Comparison of ENCODE assay signal across 16 cellular contexts in the genomic region with DNA sequence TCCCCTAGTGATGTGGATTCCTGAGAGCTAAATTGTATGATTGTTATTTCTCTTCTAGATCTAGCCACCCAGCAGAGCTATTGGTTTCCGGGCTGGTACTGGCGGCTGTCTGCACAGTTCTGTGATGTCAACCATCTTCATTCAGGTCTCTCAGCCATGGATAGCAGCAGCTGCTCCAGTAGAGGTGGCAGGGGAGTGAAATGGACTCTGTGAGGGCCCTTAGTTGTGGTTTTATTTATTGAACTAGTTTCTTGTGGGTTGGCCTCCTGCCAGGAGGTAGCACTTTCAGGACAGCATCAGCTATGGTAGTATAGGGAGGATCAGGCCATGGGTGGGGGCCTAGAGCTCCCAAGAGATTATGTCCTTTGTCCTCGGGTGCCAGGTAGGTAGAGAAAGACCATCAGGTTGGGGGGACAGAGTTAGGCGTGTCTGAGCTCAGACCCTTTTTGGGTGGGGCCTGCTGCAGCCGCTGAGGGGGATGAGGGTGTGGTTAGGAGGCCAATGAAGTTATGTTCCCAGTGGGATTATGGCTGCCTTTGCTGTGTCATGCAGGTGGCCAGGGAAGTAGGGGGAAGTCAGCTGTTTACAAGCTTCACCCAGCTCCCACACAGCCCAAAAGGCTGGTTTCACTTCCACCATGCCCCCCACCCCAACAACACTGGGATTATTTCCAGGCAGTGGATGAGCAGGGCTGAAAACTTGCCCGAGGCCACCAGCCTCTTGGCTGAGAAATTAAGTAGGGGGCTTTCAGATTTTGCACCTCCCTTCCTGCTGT. TPM values are rescaled to one million over a fixed set of nuclear protein-coding genes. Genes with fewer than 3 reads are reported as not detected.
DNase-seq lines count a peak whose midpoint lies in the region; TF ChIP-seq lines count a peak whose summit lies in the region.
"Had no signal": no experiment of that assay in that cellular context is flagged by ENCODE, and none has a peak within 500 bp of the region (broad histone marks: within the 10 kb centered on the region; RNA-seq: fewer than 3 reads in every experiment).

No MANE protein-coding gene starts in this region.

- peak; percentile 44 for DNase-seq in GM12865 (ENCODE audit: low read depth)
- DNase-seq in LoVo (ENCODE audit: low spot score), result peak; percentile 38
- DNase-seq in NCI-H345 treated with DMSO at 0.1 percent for 48 hours (lab: John Stamatoyannopoulos, UW; ENCODE audit: unreplicated experiment), result peak; percentile 14
- peak; percentile 49 for DNase-seq in glomerular visceral epithelial cell (ENCODE audit: extremely low spot score)
- DNase-seq in activated CD8-positive, alpha-beta memory T cell treated with anti-CD3 and anti-CD28 coated beads for 24 hours, result no peak
- DNase-seq in adrenal gland, result no peak
- DNase-seq in superior temporal gyrus (ENCODE audit: extremely low spot score), result no peak
- DNase-seq: activated CD4-positive, alpha-beta T cell treated with anti-CD3 and anti-CD28 coated beads, Interleukin-2, amount 10 ng/mL, durations not matched to agents 24 days and 14 days; activated T-cell treated with anti-CD3 and anti-CD28 coated beads for 4 hours; brain microvascular endothelial cell; cortex of kidney; foreskin fibroblast; mesenchymal stem cell; NCI-H1092 treated with DMSO at 0.1 percent for 48 hours; NCI-H524 had no signal

- no peaks in the 10 kb centered on the region for H3K36me3 ChIP-seq in adrenal gland (replicated peaks in 1 of 2)
- H3K36me3 ChIP-seq: brain microvascular endothelial cell had no signal

- TF ChIP-seq CTCF in GM12865 (IDR thresholded peaks at IDR 0.05; ENCODE audit: insufficient read depth, low read depth, low read length, missing control alignments) (no peak), adrenal gland (IDR thresholded peaks at IDR 0.05) (no peak)

- H3K9me3 ChIP-seq in adrenal gland (replicated peaks in 1 of 3), result peaks cover 0 to 9% (median 0%) of the 10 kb centered on the region in 3 donors

- intact Hi-C loops in adrenal gland (cut with DNase I), result no loop called here

- no peak overlapping the region for H3K27ac ChIP-seq in adrenal gland
- H3K27ac ChIP-seq: brain microvascular endothelial cell had no signal

- TF ChIP-seq POLR2A in adrenal gland (IDR thresholded peaks at IDR 0.05), result no peak

- 78 to 97% (median 84%) methylated on average over 6 of the region's 6 CpGs for WGBS in adrenal gland, 4 donors

- H3K4me1 ChIP-seq in adrenal gland (replicated peaks in 1 of 2), result no peaks in the 10 kb centered on the region

- no peaks in the 10 kb centered on the region for H3K27me3 ChIP-seq in adrenal gland
- H3K27me3 ChIP-seq: brain microvascular endothelial cell had no signal

- no peak overlapping the region for H3K4me3 ChIP-seq in GM12865 (ENCODE audit: low read depth, low read length)
- H3K4me3 ChIP-seq in adrenal gland, result no peak overlapping the region
- H3K4me3 ChIP-seq: smooth muscle cell had no signal

RNA-seq across cellular contexts. Expression of gene RGS4, which starts 55.1 kb away (rescaled TPM):
- 10 to 100 TPM in 4 of 8 donors, 1 to 10 TPM in 4; 2.2 to 38.5 (median 16.1) TPM for total RNA-seq in adrenal gland
- 10 to 100 TPM in 2 of 3 donors, 1 to 10 TPM in 1; 4.1 to 48.5 (median 11.7) TPM for polyA plus RNA-seq in adrenal gland
- total RNA-seq: activated CD4-positive, alpha-beta T cell treated with anti-CD3 and anti-CD28 coated beads, Interleukin-2, amount 10 ng/mL, durations not matched to agents 24 days and 14 days had no signal

Comparison
In these comparisons a context has a peak if more than half of its experiments do, and no peak if none do; other contexts are left out.
1. DNase-seq: peak in GM12865 (single experiment), LoVo (single experiment), NCI-H345 treated with DMSO at 0.1 percent for 48 hours (single experiment) and glomerular visceral epithelial cell (single experiment); none in activated CD8-positive, alpha-beta memory T cell treated with anti-CD3 and anti-CD28 coated beads for 24 hours (single experiment), adrenal gland (0 of 7) and superior temporal gyrus (single experiment).